ENCODE assay signal across 2 cellular contexts in the genomic region with DNA sequence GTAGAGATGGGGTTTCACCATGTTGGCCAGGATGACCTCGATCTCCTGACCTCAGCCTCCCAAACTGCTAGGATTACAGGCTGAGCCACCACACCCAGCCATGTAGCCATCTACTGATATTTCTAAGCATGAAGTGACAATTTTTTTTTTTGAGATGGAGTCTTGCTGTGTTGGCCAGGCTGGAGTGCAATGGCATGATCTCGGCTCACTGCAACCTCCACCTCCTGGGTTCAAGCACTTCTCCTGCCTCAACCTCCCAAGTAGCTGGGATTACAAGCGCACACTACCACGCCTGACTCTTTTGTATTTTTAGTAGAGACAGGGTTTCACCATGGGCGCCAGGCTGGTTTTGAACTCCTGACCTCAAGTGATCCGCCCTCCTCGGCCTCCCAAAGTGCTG. TPM values are rescaled to one million over a fixed set of nuclear protein-coding genes. Genes with fewer than 3 reads are reported as not detected.
"Had no signal": no experiment of that assay in that cellular context is flagged by ENCODE, and none has a peak within 500 bp of the region (broad histone marks: within the 10 kb centered on the region; RNA-seq: fewer than 3 reads in every experiment).

No MANE protein-coding gene starts in this region.

RNA-seq across cellular contexts. Expression of a gene that starts 40.9 kb away (rescaled TPM):
- total RNA-seq: G401, GM12878 had no signal
- polyA plus RNA-seq: GM12878 had no signal
